8 cellular contexts compared by ENCODE assay signal in genomic region chr12:108734200-108734906, GRCh38. TPM values are rescaled to one million over a fixed set of nuclear protein-coding genes. Genes with fewer than 3 reads are reported as not detected.
DNase-seq lines count a peak whose midpoint lies in the region; ATAC-seq, FAIRE-seq and TF ChIP-seq lines count a peak whose summit lies in the region.

No MANE protein-coding gene starts in this region.

- in situ Hi-C loops in GM12878 (cut with MboI): no loop called here

- 40% methylated on average over 9 of the region's 9 CpGs for WGBS in GM12878 (ENCODE audit: insufficient coverage, insufficient replicate concordance, low lambda C conversion rate, missing lambda C conversion rate)
- WGBS in mesendoderm (ENCODE audit: extremely low coverage, insufficient coverage, low lambda C conversion rate): no CpG with 5 or more reads among the region's 9 CpGs

- H3K4me3 ChIP-seq in GM12878 (no peak overlapping the region), mesendoderm (ENCODE audit: low read length) (no peak overlapping the region)

- RAD21 ChIA-PET in GM12878 (lab: Charles Lee; ENCODE audit: unreplicated experiment): interaction anchor here (1.0 to 3.0 kb wide), 7 partner anchors 42 to 164 kb away, joined by 3 to 9 read pairs (median 6); no protein-coding TSS in a partner anchor

- TF ChIP-seq RAD21 in GM12878 (IDR thresholded peaks at IDR 0.05; ENCODE audit: insufficient read depth, low read depth, low read length): no peak

- intact Hi-C loops in GM12878 (cut with micrococcal nuclease; ENCODE audit: unreplicated experiment): loop anchor here (5.0 kb wide), 1 partner anchor 118 kb away; no protein-coding TSS in a partner anchor

- TF ChIP-seq CTCF in GM12878 (IDR thresholded peaks at IDR 0.05 in 2 of 3, conservative IDR thresholded peaks at IDR 0.05 in 1 of 3; ENCODE audit: control insufficient read depth in 2 of 3, extremely low read depth in 1 of 3, insufficient read depth in 1 of 3, low read depth in 3 of 3, low read length in 3 of 3): no peak

- no peak overlapping the region for H3K27ac ChIP-seq in GM12878 (ENCODE audit: control insufficient read depth, insufficient read depth)
- no peak overlapping the region for H3K27ac ChIP-seq in mesendoderm (ENCODE audit: low read depth, low read length)

- SMC1A ChIA-PET in GM12878 (lab: Charles Lee; ENCODE audit: uncharacterized antibody, unreplicated experiment): interaction anchor here (1.2 to 4.9 kb wide), 6 partner anchors 21 to 70 kb away, joined by 3 to 59 read pairs (median 6); no protein-coding TSS in a partner anchor

- no peak overlapping the region for H3K4ac ChIP-seq in mesendoderm (ENCODE audit: low read depth, low read length)

- no peak overlapping the region for H2BK15ac ChIP-seq in mesendoderm (replicated peaks; ENCODE audit: low read depth)

- no peaks in the 10 kb centered on the region for H3K36me3 ChIP-seq in GM12878 (ENCODE audit: control insufficient read depth in 2 of 2, insufficient read depth in 2 of 2, low read length in 1 of 2)
- H3K36me3 ChIP-seq in mesendoderm (ENCODE audit: control insufficient read depth, insufficient read depth, low read length): no peaks in the 10 kb centered on the region

- no peak overlapping the region for H4K5ac ChIP-seq in mesendoderm (ENCODE audit: low read length)

- H2AFZ ChIP-seq in GM12878 (ENCODE audit: control insufficient read depth, low read depth, low read length): peak overlapping the region; percentile 6; the same call in 1 of the 2 replicates

- peak in 1 of 2 experiments; percentile 43; a peak in 1 of 4 replicates for TF ChIP-seq EP300 in GM12878 (IDR thresholded peaks at IDR 0.05; ENCODE audit: borderline replicate concordance in 1 of 2, control insufficient read depth in 1 of 2, low read depth in 2 of 2, low read length in 2 of 2)

- H3K9me3 ChIP-seq in GM12878 (replicated peaks; ENCODE audit: control insufficient read depth, insufficient read depth, low read length): no peaks in the 10 kb centered on the region; the same call in 2 of the 3 replicates

- H3K23ac ChIP-seq in mesendoderm (ENCODE audit: low read length): no peak overlapping the region

- peaks cover 9% of the 10 kb centered on the region for H3K4me1 ChIP-seq in GM12878 (ENCODE audit: control insufficient read depth, insufficient read depth, low read length)
- H3K4me1 ChIP-seq in mesendoderm (ENCODE audit: control insufficient read depth, low read depth, low read length): peaks cover under 1% of the 10 kb centered on the region

- H3K18ac ChIP-seq in mesendoderm (ENCODE audit: low read length): no peak overlapping the region

- no peak for TF ChIP-seq POLR2A in GM12878 (IDR thresholded peaks at IDR 0.05; ENCODE audit: low read depth, low read length)
- TF ChIP-seq POLR2A in GM18505 (IDR thresholded peaks at IDR 0.05; ENCODE audit: borderline replicate concordance, extremely low read depth, insufficient read depth, insufficient read length): no peak

- H3K79me2 ChIP-seq in GM12878 (ENCODE audit: control insufficient read depth, insufficient read depth, low read length): peaks cover 20% of the 10 kb centered on the region
- peaks cover 12% of the 10 kb centered on the region for H3K79me2 ChIP-seq in mesendoderm (ENCODE audit: control insufficient read depth, insufficient read depth, low read length)

- CTCF ChIA-PET in GM12878 (lab: Yijun Ruan, JAX): interaction anchor here (0.7 to 2.3 kb wide), 7 partner anchors 9 to 70 kb away, joined by 3 to 10 read pairs (median 4); no protein-coding TSS in a partner anchor

- FAIRE-seq in GM12878 (lab: Jason Lieb, UNC): no peak
- FAIRE-seq in urothelium cell line (lab: Jason Lieb, UNC): no peak

- H3K56ac ChIP-seq in mesendoderm (ENCODE audit: low read length): no peak overlapping the region

- ATAC-seq in GM12878: peak; percentile 23
- ATAC-seq in GM21526 (IDR thresholded peaks at IDR 0.05; ENCODE audit: low FRiP score, unreplicated experiment): no peak
- no peak for ATAC-seq in GM18505 (IDR thresholded peaks at IDR 0.05; ENCODE audit: unreplicated experiment)

- POLR2A ChIA-PET in GM12878 (lab: Charles Lee): interaction anchor here (1.2 to 2.2 kb wide), 4 partner anchors 8 to 70 kb away, joined by 3 to 7 read pairs (median 4); no protein-coding TSS in a partner anchor

- no peak overlapping the region for H3K9ac ChIP-seq in GM12878 (ENCODE audit: control insufficient read depth, insufficient read depth, low read length)
- H3K9ac ChIP-seq in mesendoderm (ENCODE audit: low read length): no peak overlapping the region

- no peak overlapping the region for H2AK5ac ChIP-seq in mesendoderm (ENCODE audit: low read length)

- H3K27me3 ChIP-seq in GM12878 (replicated peaks in 1 of 2; ENCODE audit: control insufficient read depth in 2 of 2, insufficient read depth in 2 of 2, low read length in 1 of 2) (no peaks in the 10 kb centered on the region), mesendoderm (ENCODE audit: insufficient read depth, low read length, poor library complexity) (no peaks in the 10 kb centered on the region)

- no peak overlapping the region for H2BK120ac ChIP-seq in mesendoderm (ENCODE audit: low read depth, low read length)

- no TSS peak for BruUV-seq in GM12878 (replicated peaks; lab: Mats Ljungman, UMichigan)

- no peak overlapping the region for H2BK5ac ChIP-seq in mesendoderm (ENCODE audit: low read length)

- no peak overlapping the region for H4K8ac ChIP-seq in mesendoderm (ENCODE audit: low read depth, low read length)

- peaks cover 1% of the 10 kb centered on the region for H3K79me1 ChIP-seq in mesendoderm (ENCODE audit: low read length)

- H3K4me2 ChIP-seq in GM12878 (ENCODE audit: control insufficient read depth, insufficient read depth): no peak overlapping the region
- H3K4me2 ChIP-seq in mesendoderm (ENCODE audit: low read length): no peak overlapping the region

- no peaks in the 10 kb centered on the region for H4K20me1 ChIP-seq in GM12878 (ENCODE audit: control insufficient read depth, insufficient read depth)

- DNase-seq in ELR (ENCODE audit: low read depth) (peak; percentile 99), M059J (ENCODE audit: low read depth) (peak; percentile 93), GM12878 (ENCODE audit: low read depth, low spot score) (peak; percentile 42), mesendoderm (peak; percentile 37), urothelium cell line (ENCODE audit: low spot score) (no peak), NCI-H187 (lab: John Stamatoyannopoulos, UW) (no peak)

TF ChIP-seq in GM12878, 131 proteins besides CTCF, POLR2A, EP300 and RAD21 (continues in another document):
- TF ChIP-seq YBX1 (IDR thresholded peaks at IDR 0.05) (no peak), ZNF687 (IDR thresholded peaks at IDR 0.05) (0 out of 2 replicates have a peak, but pooled peaks have one; percentile 10)

RNA-seq across cellular contexts. Expression of gene CORO1C, which starts 3.0 kb away (rescaled TPM):
- 118 and 171 TPM in 2 replicates for total RNA-seq in M059J (2014; rRNA removed; shearing (Covaris generic))
- 234 and 248 TPM in 2 replicates for total RNA-seq in GM12878 (2013; cell fraction: nucleolus; rRNA removed)
- total RNA-seq in GM12878 (2014; rRNA removed) (91.3 and 94.1 TPM in 2 replicates), GM12878 (2014; rRNA removed; fragmentation: Illumina TruSeq; extraction: Trizol) (158 and 164 TPM in 2 replicates), GM12878 (2021) (208 and 212 TPM in 2 replicates)
- polyA plus RNA-seq in GM12878 (2011; ENCODE audit: low read depth): 59.8 TPM
- polyA plus RNA-seq in GM12878 (2011; rRNA removed) (204 and 254 TPM in 2 replicates), GM12878 (2014; fragmentation: Illumina TruSeq; extraction: Trizol) (145 and 221 TPM in 2 replicates), GM12878 (2014; fragmentation: Nextera tagmentation; extraction: Ambion mirVana) (10 to 100 TPM; 52.7 to 52.9 TPM), GM12878 (2014; rRNA removed) (152 and 178 TPM in 2 replicates), GM12878 (2016; fragmentation: Nextera tagmentation; extraction: Ambion mirVana) (100 to 1,000 TPM; 202 to 203 TPM)
- 168 and 182 TPM in 2 replicates for polyA plus RNA-seq in GM12878 (2011; cell fraction: cytosol; rRNA removed)
- polyA plus RNA-seq in GM12878 (2011; cell fraction: nucleus; rRNA removed): 142 and 153 TPM in 2 replicates
- 76.4 and 96.1 TPM in 2 replicates for polyA plus RNA-seq in GM12878 (2012)
- polyA minus RNA-seq in GM12878 (2011; rRNA and poly(A)+ RNA removed): 514 and 669 TPM in 2 replicates
- 86.2 and 126 TPM in 2 replicates for polyA minus RNA-seq in GM12878 (2011; cell fraction: cytosol; rRNA and poly(A)+ RNA removed)
- 89.3 and 119 TPM in 2 replicates for polyA minus RNA-seq in GM12878 (2011; cell fraction: nucleus; rRNA and poly(A)+ RNA removed)
- polyA plus RNA-seq in mesendoderm (2013, experiment 1 of 2): 122 TPM
- 119 TPM for polyA plus RNA-seq in mesendoderm (2013, experiment 2 of 2)

Comparison
In these comparisons a context has a peak if more than half of its experiments do, and no peak if none do; other contexts are left out.
1. DNase-seq: peak in ELR (single experiment), M059J (single experiment), GM12878 (single experiment) and mesendoderm (single experiment); none in urothelium cell line (single experiment) and NCI-H187 (0 of 2).